ENCODE assay signal across 19 cellular contexts in the genomic region with DNA sequence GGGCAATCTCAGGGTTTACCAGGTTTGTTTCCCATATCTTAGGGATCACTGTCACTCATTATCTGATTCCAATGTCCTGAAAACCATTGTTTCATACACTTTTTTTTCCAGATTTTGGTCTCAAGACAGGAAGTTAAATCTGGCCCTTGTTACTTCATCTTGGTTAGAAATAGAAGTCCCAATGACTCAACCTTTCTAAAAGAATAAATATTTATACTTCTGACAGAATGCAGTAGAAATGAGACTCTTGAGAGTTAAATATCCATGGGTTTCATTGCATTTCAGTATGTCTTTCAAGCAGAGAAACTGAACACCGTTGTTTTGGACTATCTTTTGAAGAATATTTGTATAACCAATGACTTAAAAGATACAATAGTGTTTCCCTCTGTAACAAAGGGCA. TPM values are rescaled to one million over a fixed set of nuclear protein-coding genes. Genes with fewer than 3 reads are reported as not detected.
A peak's percentile ranks its signal among the peaks of the same experiment; 100 is the strongest.
DNase-seq lines count a peak whose midpoint lies in the region; ATAC-seq and TF ChIP-seq lines count a peak whose summit lies in the region.
"Had no signal": no experiment of that assay in that cellular context is flagged by ENCODE, and none has a peak within 500 bp of the region (broad histone marks: within the 10 kb centered on the region; RNA-seq: fewer than 3 reads in every experiment).

No MANE protein-coding gene starts in this region.

- no peak for TF ChIP-seq CTCF in SK-N-SH (IDR thresholded peaks at IDR 0.05)

- POLR2A ChIA-PET in SK-N-SH (lab: Yijun Ruan, JAX) = no interaction called here
- POLR2A ChIA-PET in T-cell (lab: Charles Lee) = no interaction called here

- no peak overlapping the region for H3K4me3 ChIP-seq in SK-N-SH (ENCODE audit: low read depth in 2 of 2, low read length in 1 of 2)
- H3K4me3 ChIP-seq: right lobe of liver had no signal

- 0% methylated on average over 1 of the region's 1 CpG for WGBS in SK-N-SH (ENCODE audit: low lambda C conversion rate)

- H3K27me3 ChIP-seq in SK-N-SH (ENCODE audit: insufficient read depth) = no peaks in the 10 kb centered on the region
- H3K27me3 ChIP-seq: right lobe of liver had no signal

- H3K36me3 Mint-ChIP-seq in T-cell = no peaks in the 10 kb centered on the region
- no peaks in the 10 kb centered on the region for H3K36me3 Mint-ChIP-seq in stimulated activated effector memory CD8-positive, alpha-beta T cell treated with anti-CD3 and anti-CD28 coated beads, Interleukin-12 subunit alpha, Interleukin-12 subunit beta, amount 100 ng/mL, for 72 hours

- no peak overlapping the region for H3K9ac ChIP-seq in SK-N-SH

- ATAC-seq in T-cell (replicated peaks in 1 of 4) (no peak), HG03432 (IDR thresholded peaks at IDR 0.05; ENCODE audit: unreplicated experiment) (no peak)
- no peak for ATAC-seq in stimulated activated effector memory CD8-positive, alpha-beta T cell treated with anti-CD3 and anti-CD28 coated beads, Interleukin-12 subunit alpha, Interleukin-12 subunit beta, amount 100 ng/mL, for 72 hours
- ATAC-seq: esophagus mucosa; naive thymus-derived CD8-positive, alpha-beta T cell; right lobe of liver had no signal

- peaks cover 0 to 10% of the 10 kb centered on the region in 2 experiments; a peak in 1 of 4 replicates for H3K4me1 ChIP-seq in SK-N-SH (ENCODE audit: control insufficient read depth in 1 of 2, insufficient read depth in 2 of 2, low read depth in 1 of 2, low read length in 1 of 2)
- H3K4me1 ChIP-seq: right lobe of liver had no signal

- H3K27ac ChIP-seq in SK-N-SH (ENCODE audit: low read depth in 2 of 2, low read length in 1 of 2) = peak overlapping the region in 1 of 2 experiments; percentile 67; a peak in 2 of 4 replicates
- H3K27ac ChIP-seq: right lobe of liver had no signal

- H3K9me3 Mint-ChIP-seq in T-cell = peaks cover 11 to 20% (median 13%) of the 10 kb centered on the region in 3 donors
- H3K9me3 Mint-ChIP-seq in stimulated activated effector memory CD8-positive, alpha-beta T cell treated with anti-CD3 and anti-CD28 coated beads, Interleukin-12 subunit alpha, Interleukin-12 subunit beta, amount 100 ng/mL, for 72 hours = peaks cover 6% of the 10 kb centered on the region

- H3K4me3 Mint-ChIP-seq in T-cell = no peak overlapping the region
- no peak overlapping the region for H3K4me3 Mint-ChIP-seq in stimulated activated effector memory CD8-positive, alpha-beta T cell treated with anti-CD3 and anti-CD28 coated beads, Interleukin-12 subunit alpha, Interleukin-12 subunit beta, amount 100 ng/mL, for 72 hours
- H3K4me3 Mint-ChIP-seq: naive thymus-derived CD8-positive, alpha-beta T cell had no signal

- H3F3A ChIP-seq in SK-N-SH (replicated peaks; ENCODE audit: insufficient read depth) = no peaks in the 10 kb centered on the region

- no peaks in the 10 kb centered on the region for H3K9me2 ChIP-seq in SK-N-SH

- H3K4me2 ChIP-seq in SK-N-SH = no peak overlapping the region

- H4K20me1 ChIP-seq in SK-N-SH (ENCODE audit: insufficient read depth) = no peaks in the 10 kb centered on the region

- DNase-seq in AG20443 (ENCODE audit: low spot score) (peak; percentile 17), SK-N-SH (no peak), fibroblast of gingiva (ENCODE audit: low read depth) (peak; percentile 63), renal cortical epithelial cell (ENCODE audit: low read depth) (peak; percentile 37), T-cell (no peak), RKO (ENCODE audit: low spot score) (no peak)
- DNase-seq in stimulated activated effector memory CD8-positive, alpha-beta T cell treated with anti-CD3 and anti-CD28 coated beads, Interleukin-12 subunit alpha, Interleukin-12 subunit beta, amount 100 ng/mL, for 72 hours (ENCODE audit: low spot score in 2 of 2) = no peak
- DNase-seq: activated CD4-positive, CD25-positive, alpha-beta regulatory T cell treated with anti-CD3 and anti-CD28 coated beads, Interleukin-2, amount 50 U/mL, for 72 hours; activated T-cell treated with anti-CD3 and anti-CD28 coated beads, Interleukin-2, amount 50 U/mL, for 1 hour; anterior cingulate cortex; effector memory CD4-positive, alpha-beta T cell; GDM1; naive thymus-derived CD8-positive, alpha-beta T cell; NCI-H1694 treated with DMSO at 0.1 percent for 48 hours; NCI-H69; right lobe of liver; substantia nigra had no signal

- H3K4me1 Mint-ChIP-seq in T-cell = no peaks in the 10 kb centered on the region
- no peaks in the 10 kb centered on the region for H3K4me1 Mint-ChIP-seq in stimulated activated effector memory CD8-positive, alpha-beta T cell treated with anti-CD3 and anti-CD28 coated beads, Interleukin-12 subunit alpha, Interleukin-12 subunit beta, amount 100 ng/mL, for 72 hours
- H3K4me1 Mint-ChIP-seq: naive thymus-derived CD8-positive, alpha-beta T cell had no signal

- H3K27ac Mint-ChIP-seq in T-cell = no peak overlapping the region
- no peak overlapping the region for H3K27ac Mint-ChIP-seq in stimulated activated effector memory CD8-positive, alpha-beta T cell treated with anti-CD3 and anti-CD28 coated beads, Interleukin-12 subunit alpha, Interleukin-12 subunit beta, amount 100 ng/mL, for 72 hours
- H3K27ac Mint-ChIP-seq: naive thymus-derived CD8-positive, alpha-beta T cell had no signal

- H3K9me3 ChIP-seq in SK-N-SH = no peaks in the 10 kb centered on the region
- H3K9me3 ChIP-seq: right lobe of liver had no signal

- no peaks in the 10 kb centered on the region for H3K36me3 ChIP-seq in SK-N-SH (replicated peaks in 1 of 2; ENCODE audit: control insufficient read depth in 1 of 2, insufficient read depth in 2 of 2, low read length in 1 of 2)
- H3K36me3 ChIP-seq: right lobe of liver had no signal

- TF ChIP-seq EP300 in SK-N-SH (IDR thresholded peaks at IDR 0.05; ENCODE audit: borderline replicate concordance in 1 of 2, low read depth in 1 of 2, low read length in 1 of 2) = no peak

- H3K27me3 Mint-ChIP-seq in T-cell = peaks cover 22 to 23% of the 10 kb centered on the region in 2 donors

- H2AFZ ChIP-seq in SK-N-SH (ENCODE audit: low read depth) = peak overlapping the region; percentile 12; the same call in 1 of the 2 replicates

- TF ChIP-seq RAD21 in SK-N-SH (IDR thresholded peaks at IDR 0.05; ENCODE audit: low read length) = no peak

- H3K79me2 ChIP-seq in SK-N-SH (ENCODE audit: insufficient read depth) = no peaks in the 10 kb centered on the region

- CTCF ChIA-PET in SK-N-SH (lab: Yijun Ruan, JAX) (no interaction called here), T-cell (lab: Charles Lee) (no interaction called here)

TF ChIP-seq in SK-N-SH, 30 proteins besides CTCF, POLR2A, EP300 and RAD21 (continues in another document):
- TF ChIP-seq GATA2 (CRISPR knock-in tag; IDR thresholded peaks at IDR 0.05) (no peak), NRF1 (IDR thresholded peaks at IDR 0.05; ENCODE audit: low read depth, low read length) (no peak), SMC3 (IDR thresholded peaks at IDR 0.05; ENCODE audit: low read depth, low read length) (no peak), NFIC (IDR thresholded peaks at IDR 0.05; ENCODE audit: borderline replicate concordance) (no peak), JUND (IDR thresholded peaks at IDR 0.05) (no peak; the same call in 1 of the 2 replicates), PBX3 (IDR thresholded peaks at IDR 0.05) (peak; percentile 14; the same call in 1 of the 2 replicates)
- TF ChIP-seq, protein P1, sequence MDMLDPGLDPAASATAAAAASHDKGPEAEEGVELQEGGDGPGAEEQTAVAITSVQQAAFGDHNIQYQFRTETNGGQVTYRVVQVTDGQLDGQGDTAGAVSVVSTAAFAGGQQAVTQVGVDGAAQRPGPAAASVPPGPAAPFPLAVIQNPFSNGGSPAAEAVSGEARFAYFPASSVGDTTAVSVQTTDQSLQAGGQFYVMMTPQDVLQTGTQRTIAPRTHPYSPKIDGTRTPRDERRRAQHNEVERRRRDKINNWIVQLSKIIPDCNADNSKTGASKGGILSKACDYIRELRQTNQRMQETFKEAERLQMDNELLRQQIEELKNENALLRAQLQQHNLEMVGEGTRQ (IDR thresholded peaks at IDR 0.05; ENCODE audit: borderline replicate concordance, low read depth, low read length) = no peak
- TF ChIP-seq, protein P2, sequence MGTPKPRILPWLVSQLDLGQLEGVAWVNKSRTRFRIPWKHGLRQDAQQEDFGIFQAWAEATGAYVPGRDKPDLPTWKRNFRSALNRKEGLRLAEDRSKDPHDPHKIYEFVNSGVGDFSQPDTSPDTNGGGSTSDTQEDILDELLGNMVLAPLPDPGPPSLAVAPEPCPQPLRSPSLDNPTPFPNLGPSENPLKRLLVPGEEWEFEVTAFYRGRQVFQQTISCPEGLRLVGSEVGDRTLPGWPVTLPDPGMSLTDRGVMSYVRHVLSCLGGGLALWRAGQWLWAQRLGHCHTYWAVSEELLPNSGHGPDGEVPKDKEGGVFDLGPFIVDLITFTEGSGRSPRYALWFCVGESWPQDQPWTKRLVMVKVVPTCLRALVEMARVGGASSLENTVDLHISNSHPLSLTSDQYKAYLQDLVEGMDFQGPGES (IDR thresholded peaks at IDR 0.05; ENCODE audit: low read depth, low read length) = no peak
- TF ChIP-seq, protein P3, sequence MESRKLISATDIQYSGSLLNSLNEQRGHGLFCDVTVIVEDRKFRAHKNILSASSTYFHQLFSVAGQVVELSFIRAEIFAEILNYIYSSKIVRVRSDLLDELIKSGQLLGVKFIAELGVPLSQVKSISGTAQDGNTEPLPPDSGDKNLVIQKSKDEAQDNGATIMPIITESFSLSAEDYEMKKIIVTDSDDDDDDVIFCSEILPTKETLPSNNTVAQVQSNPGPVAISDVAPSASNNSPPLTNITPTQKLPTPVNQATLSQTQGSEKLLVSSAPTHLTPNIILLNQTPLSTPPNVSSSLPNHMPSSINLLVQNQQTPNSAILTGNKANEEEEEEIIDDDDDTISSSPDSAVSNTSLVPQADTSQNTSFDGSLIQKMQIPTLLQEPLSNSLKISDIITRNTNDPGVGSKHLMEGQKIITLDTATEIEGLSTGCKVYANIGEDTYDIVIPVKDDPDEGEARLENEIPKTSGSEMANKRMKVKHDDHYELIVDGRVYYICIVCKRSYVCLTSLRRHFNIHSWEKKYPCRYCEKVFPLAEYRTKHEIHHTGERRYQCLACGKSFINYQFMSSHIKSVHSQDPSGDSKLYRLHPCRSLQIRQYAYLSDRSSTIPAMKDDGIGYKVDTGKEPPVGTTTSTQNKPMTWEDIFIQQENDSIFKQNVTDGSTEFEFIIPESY (IDR thresholded peaks at IDR 0.05; ENCODE audit: borderline replicate concordance, low read depth) = no peak

RNA-seq across cellular contexts. Expression of gene VCAM1, which starts 19.8 kb away (rescaled TPM):
- polyA plus RNA-seq in SK-N-SH (2012; rRNA removed) = 5.0 and 7.2 TPM in 2 replicates
- polyA plus RNA-seq in SK-N-SH (2012; cell fraction: cytosol; rRNA removed) = 7.2 and 7.6 TPM in 2 replicates
- polyA plus RNA-seq in SK-N-SH (2012; cell fraction: nucleus; rRNA removed) = 3.7 and 10.9 TPM in 2 replicates
- total RNA-seq in renal cortical epithelial cell (57.8 and 242 TPM in 2 replicates), T-cell (under 1 TPM in 4 of 5 donors, not detected in 1; 0.12 to 0.36 (median 0.24) TPM)
- total RNA-seq: naive thymus-derived CD8-positive, alpha-beta T cell had no signal

Comparison
In these comparisons a context has a peak if more than half of its experiments do, and no peak if none do; other contexts are left out.
1. DNase-seq: peak in AG20443 (single experiment), fibroblast of gingiva (single experiment) and renal cortical epithelial cell (single experiment); none in SK-N-SH (single experiment), T-cell (0 of 34), RKO (single experiment) and stimulated activated effector memory CD8-positive, alpha-beta T cell treated with anti-CD3 and anti-CD28 coated beads, Interleukin-12 subunit alpha, Interleukin-12 subunit beta, amount 100 ng/mL, for 72 hours (0 of 2).
2. RNA of gene VCAM1, which starts 19.8 kb away (total RNA-seq): 57.8 to 242 TPM in renal cortical epithelial cell; 0.12 to 0.36 TPM in T-cell; every median in the first group is over 10 times any median in the second.